Comparison of ENCODE assay signal across 22 cellular contexts in genomic region chr4:95524184-95524583, GRCh38. TPM values are rescaled to one million over a fixed set of nuclear protein-coding genes. Genes with fewer than 3 reads are reported as not detected.
DNase-seq lines count a peak whose midpoint lies in the region; ATAC-seq and TF ChIP-seq lines count a peak whose summit lies in the region.
"Had no signal": no experiment of that assay in that cellular context is flagged by ENCODE, and none has a peak within 500 bp of the region (broad histone marks: within the 10 kb centered on the region; RNA-seq: fewer than 3 reads in every experiment).

No MANE protein-coding gene starts in this region.

- H3K27me3 ChIP-seq in cardiac muscle cell = no peaks in the 10 kb centered on the region
- no peaks in the 10 kb centered on the region for H3K27me3 ChIP-seq in gastroesophageal sphincter

- TF ChIP-seq POLR2A in gastroesophageal sphincter (IDR thresholded peaks at IDR 0.05) = no peak

- peak overlapping the region; percentile 45 for H3K27ac Mint-ChIP-seq in mesothelial cell of epicardium
- H3K27ac Mint-ChIP-seq: CD4-positive, alpha-beta T cell had no signal

- H3K27me3 Mint-ChIP-seq in mesothelial cell of epicardium (ENCODE audit: low read depth) = no peaks in the 10 kb centered on the region
- H3K27me3 Mint-ChIP-seq: CD4-positive, alpha-beta T cell had no signal

- H3K9me3 Mint-ChIP-seq in mesothelial cell of epicardium = peaks cover 3% of the 10 kb centered on the region
- H3K9me3 Mint-ChIP-seq: CD4-positive, alpha-beta T cell had no signal

- H3K36me3 Mint-ChIP-seq in mesothelial cell of epicardium = peaks cover 15% of the 10 kb centered on the region

- H3K27ac ChIP-seq in cardiac muscle cell (peak overlapping the region; percentile 59), gastroesophageal sphincter (no peak overlapping the region)
- H3K27ac ChIP-seq: HL-60, SK-N-MC had no signal

- intact Hi-C loops in left cardiac atrium (cut with DNase I) = no loop called here

- DNase-seq in cardiac muscle cell (ENCODE audit: low read depth in 1 of 2, low spot score in 1 of 2) (no peak), left cardiac atrium (no peak), mesothelial cell of epicardium (ENCODE audit: low spot score in 2 of 2, unreplicated experiment in 2 of 2) (no peak)
- DNase-seq: Caco-2; CD4-positive, alpha-beta T cell; DMS53; H7; NCI-H1417 treated with DMSO at 0.1 percent for 48 hours; NCI-H1930; NCI-H2171 treated with DMSO at 0.1 percent for 48 hours; NCI-H526 treated with DMSO at 0.1 percent for 48 hours; NK-92 treated with Interleukin-12 subunit alpha and Interleukin-12 subunit beta, amount 100 ng/mL, for 24 hours; Right ventricle myocardium superior had no signal

- no peaks in the 10 kb centered on the region for H3K36me3 ChIP-seq in cardiac muscle cell
- H3K36me3 ChIP-seq in gastroesophageal sphincter = no peaks in the 10 kb centered on the region

- no peak for TF ChIP-seq EP300 in gastroesophageal sphincter (IDR thresholded peaks at IDR 0.05)

- WGBS in gastroesophageal sphincter (ENCODE audit: low coverage in 1 of 2), 2 donors = 33 to 60% methylated on average over 1 of the region's 1 CpG

- ATAC-seq in left cardiac atrium (no peak), SK-N-SH treated with all-trans-retinoic acid at 6 μM for 48 hours (peak; percentile 5; the same call in 2 of the 3 replicates), GM18519 (IDR thresholded peaks at IDR 0.05; ENCODE audit: low FRiP score, unreplicated experiment) (no peak), gastroesophageal sphincter (no peak), GM18907 (IDR thresholded peaks at IDR 0.05; ENCODE audit: unreplicated experiment) (no peak)

- peaks cover 55% of the 10 kb centered on the region for H3K4me1 ChIP-seq in cardiac muscle cell (ENCODE audit: low read depth)
- H3K4me1 ChIP-seq in gastroesophageal sphincter = no peaks in the 10 kb centered on the region
- H3K4me1 ChIP-seq: Caco-2 had no signal

- no peak overlapping the region for H3K4me3 Mint-ChIP-seq in mesothelial cell of epicardium
- H3K4me3 Mint-ChIP-seq: CD4-positive, alpha-beta T cell had no signal

- H3K9me3 ChIP-seq in cardiac muscle cell (ENCODE audit: low read depth) (no peaks in the 10 kb centered on the region), gastroesophageal sphincter (no peaks in the 10 kb centered on the region)
- H3K9me3 ChIP-seq: Caco-2 had no signal

- no peak for TF ChIP-seq CTCF in cardiac muscle cell (IDR thresholded peaks at IDR 0.05; ENCODE audit: low read depth, low read length)
- TF ChIP-seq CTCF in mesothelial cell of epicardium (IDR thresholded peaks at IDR 0.05; ENCODE audit: unreplicated experiment) = no peak
- TF ChIP-seq CTCF in gastroesophageal sphincter (IDR thresholded peaks at IDR 0.05) = no peak

- H3K4me3 ChIP-seq in cardiac muscle cell (no peak overlapping the region), gastroesophageal sphincter (no peak overlapping the region)
- H3K4me3 ChIP-seq: SK-N-MC had no signal

- H3K4me1 Mint-ChIP-seq in mesothelial cell of epicardium = peaks cover 48% of the 10 kb centered on the region

TF ChIP-seq in SK-N-SH treated with all-trans-retinoic acid at 6 μM for 48 hours, 23 proteins besides CTCF, POLR2A, EP300 and RAD21:
- TF ChIP-seq POU6F1 (CRISPR knock-in tag; IDR thresholded peaks at IDR 0.05; ENCODE audit: borderline replicate concordance, low read depth) (no peak), RARB (CRISPR knock-in tag; IDR thresholded peaks at IDR 0.05) (no peak), BACH2 (CRISPR knock-in tag; IDR thresholded peaks at IDR 0.05; ENCODE audit: borderline replicate concordance) (no peak), TSHZ2 (CRISPR knock-in tag; IDR thresholded peaks at IDR 0.05) (peak; percentile 53; the same call in 1 of the 2 replicates), ISL1 (CRISPR knock-in tag; IDR thresholded peaks at IDR 0.05) (peak; percentile 84), SNAI2 (CRISPR knock-in tag; IDR thresholded peaks at IDR 0.05) (no peak), ZNF70 (CRISPR knock-in tag; IDR thresholded peaks at IDR 0.05) (0 out of 2 replicates have a peak, but pooled peaks have one; percentile 7), CREB5 (CRISPR knock-in tag; IDR thresholded peaks at IDR 0.05; ENCODE audit: low read depth) (no peak), CSRNP3 (CRISPR knock-in tag; IDR thresholded peaks at IDR 0.05) (no peak), PPARA (CRISPR knock-in tag; IDR thresholded peaks at IDR 0.05; ENCODE audit: borderline replicate concordance) (no peak), TCF4 (CRISPR knock-in tag; IDR thresholded peaks at IDR 0.05; ENCODE audit: borderline replicate concordance) (peak; percentile 83; the same call in 1 of the 2 replicates), TOX (CRISPR knock-in tag; IDR thresholded peaks at IDR 0.05; ENCODE audit: borderline replicate concordance) (no peak), ZNF8 (CRISPR knock-in tag; IDR thresholded peaks at IDR 0.05) (no peak), OSR1 (CRISPR knock-in tag; IDR thresholded peaks at IDR 0.05) (no peak), ESRRG (CRISPR knock-in tag; IDR thresholded peaks at IDR 0.05) (no peak), GLIS3 (CRISPR knock-in tag; IDR thresholded peaks at IDR 0.05) (peak; percentile 24; the same call in 1 of the 2 replicates), CSDC2 (CRISPR knock-in tag; IDR thresholded peaks at IDR 0.05) (no peak), ZFP30 (CRISPR knock-in tag; IDR thresholded peaks at IDR 0.05) (no peak), ZNF565 (CRISPR knock-in tag; conservative IDR thresholded peaks at IDR 0.05; ENCODE audit: low read depth) (no peak), ARNTL (CRISPR knock-in tag; IDR thresholded peaks at IDR 0.05; ENCODE audit: borderline replicate concordance, low read depth) (no peak)

RNA-seq across cellular contexts. Expression of gene UNC5C, which starts 24.6 kb away (rescaled TPM):
- total RNA-seq in cardiac muscle cell = 25.9 and 28.4 TPM in 2 replicates
- polyA plus RNA-seq in cardiac muscle cell = 11.0 and 13.4 TPM in 2 replicates
- total RNA-seq in left cardiac atrium = 1 to 10 TPM; 3.3 to 6.2 TPM
- total RNA-seq in mesothelial cell of epicardium = 76.7 to 77.9 TPM (median 77.1 TPM) in 3 replicates
- 1 to 10 TPM; 1.6 to 4.4 (median 3.2) TPM for total RNA-seq in gastroesophageal sphincter
- total RNA-seq: Caco-2; CD4-positive, alpha-beta T cell; MCF 10A; OCI-LY7 had no signal
- polyA plus RNA-seq: BJ had no signal
